ENCODE assay signal across 8 cellular contexts in genomic region chr4:105472871-105473339, GRCh38. TPM values are rescaled to one million over a fixed set of nuclear protein-coding genes. Genes with fewer than 3 reads are reported as not detected.
DNase-seq lines count a peak whose midpoint lies in the region; ATAC-seq lines count a peak whose summit lies in the region.

No MANE protein-coding gene starts in this region.

- DNase-seq in NCI-H146 (lab: John Stamatoyannopoulos, UW) (peak; percentile 20), NCI-H146 treated with DMSO at 0.1 percent for 48 hours (lab: John Stamatoyannopoulos, UW; ENCODE audit: unreplicated experiment) (no peak), DMS114 treated with DMSO at 0.1 percent for 48 hours (lab: John Stamatoyannopoulos, UW; ENCODE audit: unreplicated experiment) (no peak), GOT3 (lab: John Stamatoyannopoulos, UW) (no peak)
- no peak for DNase-seq in activated naive CD4-positive, alpha-beta T cell treated with anti-CD3 and anti-CD28 coated beads, Interleukin-2, amount 50 U/mL, for 72 hours (ENCODE audit: low spot score in 2 of 2)
- DNase-seq in stimulated activated naive CD8-positive, alpha-beta T cell treated with anti-CD3 and anti-CD28 coated beads, Interleukin-15, Interleukin-2, amounts not matched to agents 100 U/mL and 50 U/mL, for 24 hours, result no peak

- peak; percentile 29 for ATAC-seq in HG03342 (IDR thresholded peaks at IDR 0.05; ENCODE audit: unreplicated experiment)
- ATAC-seq in activated naive CD4-positive, alpha-beta T cell treated with anti-CD3 and anti-CD28 coated beads, Interleukin-2, amount 50 U/mL, for 72 hours, result peak; percentile 39 to 78
- peak; percentile 79 for ATAC-seq in stimulated activated naive CD8-positive, alpha-beta T cell treated with anti-CD3 and anti-CD28 coated beads, Interleukin-15, Interleukin-2, amounts not matched to agents 100 U/mL and 50 U/mL, for 24 hours

- H3K36me3 Mint-ChIP-seq in activated naive CD4-positive, alpha-beta T cell treated with anti-CD3 and anti-CD28 coated beads, Interleukin-2, amount 50 U/mL, for 72 hours, result peaks cover 11 to 12% of the 10 kb centered on the region in 2 donors

- H3K36me3 ChIP-seq in iPS-15b (ENCODE audit: control insufficient read depth, insufficient read depth, low read length), result no peaks in the 10 kb centered on the region

- H3K27me3 ChIP-seq in iPS-15b (ENCODE audit: control insufficient read depth, insufficient read depth, low read length), result peaks cover 5% of the 10 kb centered on the region

- H3K27ac Mint-ChIP-seq in activated naive CD4-positive, alpha-beta T cell treated with anti-CD3 and anti-CD28 coated beads, Interleukin-2, amount 50 U/mL, for 72 hours, result peak overlapping the region; percentile 96 to 99

- H3K4me3 ChIP-seq in iPS-15b (ENCODE audit: low read depth, low read length), result peak overlapping the region; percentile 85

- H3K4me1 ChIP-seq in iPS-15b (ENCODE audit: control insufficient read depth, insufficient read depth, low read length), result peaks cover 4% of the 10 kb centered on the region

- no peaks in the 10 kb centered on the region for H3K9me3 Mint-ChIP-seq in activated naive CD4-positive, alpha-beta T cell treated with anti-CD3 and anti-CD28 coated beads, Interleukin-2, amount 50 U/mL, for 72 hours

- peak overlapping the region; percentile 86 for H3K9ac ChIP-seq in iPS-15b (ENCODE audit: low read depth, low read length)

- H3K9me3 ChIP-seq in iPS-15b (ENCODE audit: control insufficient read depth, insufficient read depth, low read length), result no peaks in the 10 kb centered on the region

RNA-seq across cellular contexts. Expression of gene PPA2, which starts 1.0 kb away (rescaled TPM):
- 10 to 100 TPM; 45.2 to 81.1 TPM for total RNA-seq in activated naive CD4-positive, alpha-beta T cell treated with anti-CD3 and anti-CD28 coated beads, Interleukin-2, amount 50 U/mL, for 72 hours

Comparison
In these comparisons a context has a peak if more than half of its experiments do, and no peak if none do; other contexts are left out.
1. ATAC-seq: peak in every context shown above with its lines; median percentile 79 in stimulated activated naive CD8-positive, alpha-beta T cell treated with anti-CD3 and anti-CD28 coated beads, Interleukin-15, Interleukin-2, amounts not matched to agents 100 U/mL and 50 U/mL, for 24 hours; 58 in activated naive CD4-positive, alpha-beta T cell treated with anti-CD3 and anti-CD28 coated beads, Interleukin-2, amount 50 U/mL, for 72 hours; 29 in HG03342.